ENCODE assay signal across 9 cellular contexts in genomic region chr11:32434387-32435151, GRCh38. TPM values are rescaled to one million over a fixed set of nuclear protein-coding genes. Genes with fewer than 3 reads are reported as not detected.
DNase-seq lines count a peak whose midpoint lies in the region; ATAC-seq and TF ChIP-seq lines count a peak whose summit lies in the region.
"Had no signal": no experiment of that assay in that cellular context is flagged by ENCODE, and none has a peak within 500 bp of the region (broad histone marks: within the 10 kb centered on the region; RNA-seq: fewer than 3 reads in every experiment).

No MANE protein-coding gene starts in this region.

- peaks cover 31% of the 10 kb centered on the region for H3K4me1 Mint-ChIP-seq in stimulated activated naive CD8-positive, alpha-beta T cell treated with anti-CD3 and anti-CD28 coated beads, Interleukin-15, Interleukin-2, amounts not matched to agents 100 ng/mL and 50 ng/mL, for 24 hours (ENCODE audit: low read depth)
- H3K4me1 Mint-ChIP-seq in WTC11: peaks cover 52% of the 10 kb centered on the region

- H3K4me1 ChIP-seq in Peyer's patch: peaks cover 0 to 32% (median 0%) of the 10 kb centered on the region in 4 donors

- no peak overlapping the region for H3K27ac ChIP-seq in Peyer's patch
- H3K27ac ChIP-seq: brain microvascular endothelial cell had no signal

- no peak for DNase-seq in stimulated activated naive CD8-positive, alpha-beta T cell treated with anti-CD3 and anti-CD28 coated beads, Interleukin-15, Interleukin-2, amounts not matched to agents 100 U/mL and 50 U/mL, for 24 hours
- DNase-seq in WTC11 (ENCODE audit: low spot score): peak; percentile 66
- no peak for DNase-seq in kidney epithelial cell (ENCODE audit: low read depth)
- DNase-seq in NCI-H2107 (lab: John Stamatoyannopoulos, UW): no peak
- DNase-seq in Peyer's patch: no peak
- DNase-seq: brain microvascular endothelial cell had no signal

- H3K9me3 ChIP-seq in Peyer's patch: no peaks in the 10 kb centered on the region

- ATAC-seq in stimulated activated naive CD8-positive, alpha-beta T cell treated with anti-CD3 and anti-CD28 coated beads, Interleukin-15, Interleukin-2, amounts not matched to agents 100 U/mL and 50 U/mL, for 24 hours: no peak
- ATAC-seq in WTC11: peak; percentile 4
- no peak for ATAC-seq in HG02973 (IDR thresholded peaks at IDR 0.05; ENCODE audit: unreplicated experiment)
- ATAC-seq in HG02938 (IDR thresholded peaks at IDR 0.05; ENCODE audit: unreplicated experiment): no peak

- peak overlapping the region; percentile 60 for H3K4me3 ChIP-seq in kidney epithelial cell (ENCODE audit: low read depth, low read length)
- peak overlapping the region in 2 of 4 donors; percentile 18 to 40 for H3K4me3 ChIP-seq in Peyer's patch

- CTCF ChIA-PET in WTC11 (lab: Charles Lee): interaction anchor here (0.6 to 2.8 kb wide), 7 partner anchors 13 to 137 kb away, joined by 3 to 12 read pairs (median 5); no protein-coding TSS in a partner anchor

- H3K4me3 Mint-ChIP-seq in stimulated activated naive CD8-positive, alpha-beta T cell treated with anti-CD3 and anti-CD28 coated beads, Interleukin-15, Interleukin-2, amounts not matched to agents 100 ng/mL and 50 ng/mL, for 24 hours: peak overlapping the region; percentile 39
- H3K4me3 Mint-ChIP-seq in WTC11: peak overlapping the region; percentile 65

- H3K9me3 Mint-ChIP-seq in stimulated activated naive CD8-positive, alpha-beta T cell treated with anti-CD3 and anti-CD28 coated beads, Interleukin-15, Interleukin-2, amounts not matched to agents 100 ng/mL and 50 ng/mL, for 24 hours: no peaks in the 10 kb centered on the region
- H3K9me3 Mint-ChIP-seq in WTC11: no peaks in the 10 kb centered on the region

- H3K36me3 Mint-ChIP-seq in stimulated activated naive CD8-positive, alpha-beta T cell treated with anti-CD3 and anti-CD28 coated beads, Interleukin-15, Interleukin-2, amounts not matched to agents 100 ng/mL and 50 ng/mL, for 24 hours (ENCODE audit: low read depth): no peaks in the 10 kb centered on the region
- no peaks in the 10 kb centered on the region for H3K36me3 Mint-ChIP-seq in WTC11

- H3K27me3 ChIP-seq in kidney epithelial cell (ENCODE audit: control insufficient read depth, insufficient read depth, low read length) (peaks cover 94% of the 10 kb centered on the region), Peyer's patch (peaks cover 0 to 70% of the 10 kb centered on the region in 2 donors)

- H3K36me3 ChIP-seq in kidney epithelial cell (ENCODE audit: control insufficient read depth, insufficient read depth, low read length): no peaks in the 10 kb centered on the region
- no peaks in the 10 kb centered on the region for H3K36me3 ChIP-seq in Peyer's patch
- H3K36me3 ChIP-seq: brain microvascular endothelial cell had no signal

- no peak overlapping the region for H3K27ac Mint-ChIP-seq in stimulated activated naive CD8-positive, alpha-beta T cell treated with anti-CD3 and anti-CD28 coated beads, Interleukin-15, Interleukin-2, amounts not matched to agents 100 ng/mL and 50 ng/mL, for 24 hours
- H3K27ac Mint-ChIP-seq in WTC11: no peak overlapping the region

- POLR2A ChIA-PET in WTC11 (lab: Charles Lee): interaction anchor here (0.6 to 1.0 kb wide), 2 partner anchors 8 to 1474 kb away, joined by 3 read pairs; no protein-coding TSS in a partner anchor

- TF ChIP-seq POLR2A in Peyer's patch (IDR thresholded peaks at IDR 0.05): no peak

- TF ChIP-seq CTCF in WTC11 (IDR thresholded peaks at IDR 0.05): no peak
- peak; percentile 12 for TF ChIP-seq CTCF in kidney epithelial cell (IDR thresholded peaks at IDR 0.05; ENCODE audit: insufficient read depth, low read length, poor library complexity, severe bottlenecking)
- TF ChIP-seq CTCF in Peyer's patch (IDR thresholded peaks at IDR 0.05): no peak

- H3K27me3 Mint-ChIP-seq in stimulated activated naive CD8-positive, alpha-beta T cell treated with anti-CD3 and anti-CD28 coated beads, Interleukin-15, Interleukin-2, amounts not matched to agents 100 ng/mL and 50 ng/mL, for 24 hours: peaks cover 76% of the 10 kb centered on the region
- H3K27me3 Mint-ChIP-seq in WTC11 (ENCODE audit: low read depth): peaks cover 99% of the 10 kb centered on the region

TF ChIP-seq in WTC11, 78 proteins besides CTCF, POLR2A, EP300 and RAD21:
- TF ChIP-seq ZSCAN18 (CRISPR knock-in tag; IDR thresholded peaks at IDR 0.05) (peak; percentile 79; the same call in 1 of the 2 replicates), ATF2 (CRISPR knock-in tag; IDR thresholded peaks at IDR 0.05; ENCODE audit: borderline replicate concordance, low read depth) (no peak), ZNF416 (CRISPR knock-in tag; IDR thresholded peaks at IDR 0.05) (0 out of 2 replicates have a peak, but pooled peaks have one; percentile 29), TEAD4 (CRISPR knock-in tag; IDR thresholded peaks at IDR 0.05) (no peak), CBFB (CRISPR knock-in tag; IDR thresholded peaks at IDR 0.05; ENCODE audit: low read depth) (no peak)
- TF ChIP-seq, protein P1, sequence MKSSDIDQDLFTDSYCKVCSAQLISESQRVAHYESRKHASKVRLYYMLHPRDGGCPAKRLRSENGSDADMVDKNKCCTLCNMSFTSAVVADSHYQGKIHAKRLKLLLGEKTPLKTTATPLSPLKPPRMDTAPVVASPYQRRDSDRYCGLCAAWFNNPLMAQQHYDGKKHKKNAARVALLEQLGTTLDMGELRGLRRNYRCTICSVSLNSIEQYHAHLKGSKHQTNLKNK (CRISPR knock-in tag; IDR thresholded peaks at IDR 0.05): no peak

RNA-seq across cellular contexts. Expression of gene WT1, which starts 0.8 kb away (rescaled TPM):
- total RNA-seq in WTC11 (2021) (0.09 to 0.16 TPM in 2 of 3 replicates, not detected in the other), kidney epithelial cell (8.5 and 12.3 TPM in 2 replicates), Peyer's patch (not detected)
